ENCODE assay signal across 1 cellular context in the genomic region with DNA sequence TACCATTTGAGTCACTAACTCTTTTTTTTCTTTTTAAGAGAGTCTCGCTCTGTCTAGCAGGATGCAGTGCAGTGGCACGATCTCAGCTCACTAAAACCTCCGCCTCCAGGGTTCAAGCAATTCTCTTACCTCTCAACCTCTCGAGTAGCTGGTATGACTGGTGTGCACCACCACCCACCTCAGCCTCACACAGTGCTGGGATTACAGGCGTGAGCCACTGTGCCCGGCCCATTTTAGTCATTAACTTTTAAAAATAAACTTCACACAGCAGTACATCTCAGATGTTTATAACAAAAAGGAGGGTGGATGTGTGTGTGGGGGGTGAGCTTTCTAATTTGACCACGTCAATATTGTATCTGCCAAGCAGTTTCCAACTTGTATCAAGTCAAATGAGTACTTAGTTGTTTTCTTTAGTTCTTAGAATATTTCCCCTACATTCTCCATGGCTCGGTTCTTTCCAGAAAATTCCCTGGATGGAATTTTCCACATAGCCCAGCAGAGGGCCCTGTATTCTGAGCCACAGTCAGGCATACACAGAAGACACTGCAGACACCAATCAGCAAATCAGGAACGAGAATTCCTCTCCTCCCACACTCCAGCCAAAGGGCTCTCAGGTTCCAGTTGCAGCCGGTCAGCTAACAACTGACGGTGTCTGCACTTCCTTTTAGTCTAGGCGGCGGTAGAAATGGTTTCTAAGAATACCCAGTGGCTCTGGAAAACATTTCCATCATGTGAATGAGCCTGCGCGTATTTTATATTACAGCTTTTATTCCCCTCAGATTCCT.
A peak's percentile ranks its signal among the peaks of the same experiment; 100 is the strongest.
TF ChIP-seq lines count a peak whose summit lies in the region.

No MANE protein-coding gene starts in this region.

TF ChIP-seq in HepG2, 621 proteins besides CTCF, POLR2A, EP300 and RAD21 (continues in another document):
- TF ChIP-seq PHF8 (CRISPR knock-in tag; IDR thresholded peaks at IDR 0.05) = no peak
- peak; percentile 41 for TF ChIP-seq TEAD3 (CRISPR knock-in tag; optimal IDR thresholded peaks at IDR 0.05; ENCODE audit: borderline replicate concordance)
- TF ChIP-seq, protein P1, sequence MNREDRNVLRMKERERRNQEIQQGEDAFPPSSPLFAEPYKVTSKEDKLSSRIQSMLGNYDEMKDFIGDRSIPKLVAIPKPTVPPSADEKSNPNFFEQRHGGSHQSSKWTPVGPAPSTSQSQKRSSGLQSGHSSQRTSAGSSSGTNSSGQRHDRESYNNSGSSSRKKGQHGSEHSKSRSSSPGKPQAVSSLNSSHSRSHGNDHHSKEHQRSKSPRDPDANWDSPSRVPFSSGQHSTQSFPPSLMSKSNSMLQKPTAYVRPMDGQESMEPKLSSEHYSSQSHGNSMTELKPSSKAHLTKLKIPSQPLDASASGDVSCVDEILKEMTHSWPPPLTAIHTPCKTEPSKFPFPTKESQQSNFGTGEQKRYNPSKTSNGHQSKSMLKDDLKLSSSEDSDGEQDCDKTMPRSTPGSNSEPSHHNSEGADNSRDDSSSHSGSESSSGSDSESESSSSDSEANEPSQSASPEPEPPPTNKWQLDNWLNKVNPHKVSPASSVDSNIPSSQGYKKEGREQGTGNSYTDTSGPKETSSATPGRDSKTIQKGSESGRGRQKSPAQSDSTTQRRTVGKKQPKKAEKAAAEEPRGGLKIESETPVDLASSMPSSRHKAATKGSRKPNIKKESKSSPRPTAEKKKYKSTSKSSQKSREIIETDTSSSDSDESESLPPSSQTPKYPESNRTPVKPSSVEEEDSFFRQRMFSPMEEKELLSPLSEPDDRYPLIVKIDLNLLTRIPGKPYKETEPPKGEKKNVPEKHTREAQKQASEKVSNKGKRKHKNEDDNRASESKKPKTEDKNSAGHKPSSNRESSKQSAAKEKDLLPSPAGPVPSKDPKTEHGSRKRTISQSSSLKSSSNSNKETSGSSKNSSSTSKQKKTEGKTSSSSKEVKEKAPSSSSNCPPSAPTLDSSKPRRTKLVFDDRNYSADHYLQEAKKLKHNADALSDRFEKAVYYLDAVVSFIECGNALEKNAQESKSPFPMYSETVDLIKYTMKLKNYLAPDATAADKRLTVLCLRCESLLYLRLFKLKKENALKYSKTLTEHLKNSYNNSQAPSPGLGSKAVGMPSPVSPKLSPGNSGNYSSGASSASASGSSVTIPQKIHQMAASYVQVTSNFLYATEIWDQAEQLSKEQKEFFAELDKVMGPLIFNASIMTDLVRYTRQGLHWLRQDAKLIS (CRISPR knock-in tag; IDR thresholded peaks at IDR 0.05) = no peak
- no peak for TF ChIP-seq DPF2 (CRISPR knock-in tag; IDR thresholded peaks at IDR 0.05; ENCODE audit: borderline replicate concordance, low read depth)
- no peak for TF ChIP-seq ZNF17 (CRISPR knock-in tag; IDR thresholded peaks at IDR 0.05)
- no peak for TF ChIP-seq ATAD3A (CRISPR knock-in tag; IDR thresholded peaks at IDR 0.05)
- TF ChIP-seq, protein P2, sequence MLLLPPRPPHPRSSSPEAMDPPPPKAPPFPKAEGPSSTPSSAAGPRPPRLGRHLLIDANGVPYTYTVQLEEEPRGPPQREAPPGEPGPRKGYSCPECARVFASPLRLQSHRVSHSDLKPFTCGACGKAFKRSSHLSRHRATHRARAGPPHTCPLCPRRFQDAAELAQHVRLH (CRISPR knock-in tag; IDR thresholded peaks at IDR 0.05; ENCODE audit: borderline replicate concordance, low read depth) = no peak
- peak; percentile 44; the same call in 1 of the 2 replicates for TF ChIP-seq GATAD2A (CRISPR knock-in tag; IDR thresholded peaks at IDR 0.05)
- TF ChIP-seq SRY (CRISPR knock-in tag; IDR thresholded peaks at IDR 0.05) = no peak
- no peak for TF ChIP-seq PAX8 (CRISPR knock-in tag; IDR thresholded peaks at IDR 0.05; ENCODE audit: borderline replicate concordance)
- no peak for TF ChIP-seq YEATS2 (CRISPR knock-in tag; IDR thresholded peaks at IDR 0.05; ENCODE audit: borderline replicate concordance)
- TF ChIP-seq XRCC5 (optimal IDR thresholded peaks at IDR 0.05; ENCODE audit: low read length) = peak; percentile 28
- no peak for TF ChIP-seq NBN (conservative IDR thresholded peaks at IDR 0.05)
- TF ChIP-seq ZNF263 (CRISPR knock-in tag; IDR thresholded peaks at IDR 0.05) = no peak
- TF ChIP-seq ZNF468 (CRISPR knock-in tag; IDR thresholded peaks at IDR 0.05) = no peak
- TF ChIP-seq, protein P3, sequence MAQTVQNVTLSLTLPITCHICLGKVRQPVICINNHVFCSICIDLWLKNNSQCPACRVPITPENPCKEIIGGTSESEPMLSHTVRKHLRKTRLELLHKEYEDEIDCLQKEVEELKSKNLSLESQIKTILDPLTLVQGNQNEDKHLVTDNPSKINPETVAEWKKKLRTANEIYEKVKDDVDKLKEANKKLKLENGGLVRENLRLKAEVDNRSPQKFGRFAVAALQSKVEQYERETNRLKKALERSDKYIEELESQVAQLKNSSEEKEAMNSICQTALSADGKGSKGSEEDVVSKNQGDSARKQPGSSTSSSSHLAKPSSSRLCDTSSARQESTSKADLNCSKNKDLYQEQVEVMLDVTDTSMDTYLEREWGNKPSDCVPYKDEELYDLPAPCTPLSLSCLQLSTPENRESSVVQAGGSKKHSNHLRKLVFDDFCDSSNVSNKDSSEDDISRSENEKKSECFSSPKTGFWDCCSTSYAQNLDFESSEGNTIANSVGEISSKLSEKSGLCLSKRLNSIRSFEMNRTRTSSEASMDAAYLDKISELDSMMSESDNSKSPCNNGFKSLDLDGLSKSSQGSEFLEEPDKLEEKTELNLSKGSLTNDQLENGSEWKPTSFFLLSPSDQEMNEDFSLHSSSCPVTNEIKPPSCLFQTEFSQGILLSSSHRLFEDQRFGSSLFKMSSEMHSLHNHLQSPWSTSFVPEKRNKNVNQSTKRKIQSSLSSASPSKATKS (CRISPR knock-in tag; IDR thresholded peaks at IDR 0.05) = no peak
- no peak for TF ChIP-seq BRD4 (CRISPR knock-in tag; IDR thresholded peaks at IDR 0.05)
- TF ChIP-seq ZNF569 (CRISPR knock-in tag; IDR thresholded peaks at IDR 0.05; ENCODE audit: borderline replicate concordance) = no peak
- no peak for TF ChIP-seq JARID2 (CRISPR knock-in tag; IDR thresholded peaks at IDR 0.05; ENCODE audit: insufficient replicate concordance)
- TF ChIP-seq ETV6 (CRISPR knock-in tag; conservative IDR thresholded peaks at IDR 0.05) = no peak
- TF ChIP-seq ELF3 (CRISPR knock-in tag; IDR thresholded peaks at IDR 0.05) = peak; percentile 47; the same call in 1 of the 2 replicates
- TF ChIP-seq ZNF549 (CRISPR knock-in tag; IDR thresholded peaks at IDR 0.05) = no peak
- TF ChIP-seq, protein P4, sequence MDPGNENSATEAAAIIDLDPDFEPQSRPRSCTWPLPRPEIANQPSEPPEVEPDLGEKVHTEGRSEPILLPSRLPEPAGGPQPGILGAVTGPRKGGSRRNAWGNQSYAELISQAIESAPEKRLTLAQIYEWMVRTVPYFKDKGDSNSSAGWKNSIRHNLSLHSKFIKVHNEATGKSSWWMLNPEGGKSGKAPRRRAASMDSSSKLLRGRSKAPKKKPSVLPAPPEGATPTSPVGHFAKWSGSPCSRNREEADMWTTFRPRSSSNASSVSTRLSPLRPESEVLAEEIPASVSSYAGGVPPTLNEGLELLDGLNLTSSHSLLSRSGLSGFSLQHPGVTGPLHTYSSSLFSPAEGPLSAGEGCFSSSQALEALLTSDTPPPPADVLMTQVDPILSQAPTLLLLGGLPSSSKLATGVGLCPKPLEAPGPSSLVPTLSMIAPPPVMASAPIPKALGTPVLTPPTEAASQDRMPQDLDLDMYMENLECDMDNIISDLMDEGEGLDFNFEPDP (CRISPR knock-in tag; conservative IDR thresholded peaks at IDR 0.05) = no peak
- TF ChIP-seq RBFOX2 (IDR thresholded peaks at IDR 0.05; ENCODE audit: low read depth, low read length) = no peak
- TF ChIP-seq MTA1 (CRISPR knock-in tag; IDR thresholded peaks at IDR 0.05; ENCODE audit: borderline replicate concordance) = no peak
- TF ChIP-seq, protein P5, sequence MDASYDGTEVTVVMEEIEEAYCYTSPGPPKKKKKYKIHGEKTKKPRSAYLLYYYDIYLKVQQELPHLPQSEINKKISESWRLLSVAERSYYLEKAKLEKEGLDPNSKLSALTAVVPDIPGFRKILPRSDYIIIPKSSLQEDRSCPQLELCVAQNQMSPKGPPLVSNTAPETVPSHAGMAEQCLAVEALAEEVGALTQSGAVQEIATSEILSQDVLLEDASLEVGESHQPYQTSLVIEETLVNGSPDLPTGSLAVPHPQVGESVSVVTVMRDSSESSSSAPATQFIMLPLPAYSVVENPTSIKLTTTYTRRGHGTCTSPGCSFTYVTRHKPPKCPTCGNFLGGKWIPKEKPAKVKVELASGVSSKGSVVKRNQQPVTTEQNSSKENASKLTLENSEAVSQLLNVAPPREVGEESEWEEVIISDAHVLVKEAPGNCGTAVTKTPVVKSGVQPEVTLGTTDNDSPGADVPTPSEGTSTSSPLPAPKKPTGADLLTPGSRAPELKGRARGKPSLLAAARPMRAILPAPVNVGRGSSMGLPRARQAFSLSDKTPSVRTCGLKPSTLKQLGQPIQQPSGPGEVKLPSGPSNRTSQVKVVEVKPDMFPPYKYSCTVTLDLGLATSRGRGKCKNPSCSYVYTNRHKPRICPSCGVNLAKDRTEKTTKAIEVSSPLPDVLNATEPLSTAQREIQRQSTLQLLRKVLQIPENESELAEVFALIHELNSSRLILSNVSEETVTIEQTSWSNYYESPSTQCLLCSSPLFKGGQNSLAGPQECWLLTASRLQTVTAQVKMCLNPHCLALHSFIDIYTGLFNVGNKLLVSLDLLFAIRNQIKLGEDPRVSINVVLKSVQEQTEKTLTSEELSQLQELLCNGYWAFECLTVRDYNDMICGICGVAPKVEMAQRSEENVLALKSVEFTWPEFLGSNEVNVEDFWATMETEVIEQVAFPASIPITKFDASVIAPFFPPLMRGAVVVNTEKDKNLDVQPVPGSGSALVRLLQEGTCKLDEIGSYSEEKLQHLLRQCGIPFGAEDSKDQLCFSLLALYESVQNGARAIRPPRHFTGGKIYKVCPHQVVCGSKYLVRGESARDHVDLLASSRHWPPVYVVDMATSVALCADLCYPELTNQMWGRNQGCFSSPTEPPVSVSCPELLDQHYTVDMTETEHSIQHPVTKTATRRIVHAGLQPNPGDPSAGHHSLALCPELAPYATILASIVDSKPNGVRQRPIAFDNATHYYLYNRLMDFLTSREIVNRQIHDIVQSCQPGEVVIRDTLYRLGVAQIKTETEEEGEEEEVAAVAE (CRISPR knock-in tag; IDR thresholded peaks at IDR 0.05; ENCODE audit: borderline replicate concordance) = no peak
- TF ChIP-seq, protein P6, sequence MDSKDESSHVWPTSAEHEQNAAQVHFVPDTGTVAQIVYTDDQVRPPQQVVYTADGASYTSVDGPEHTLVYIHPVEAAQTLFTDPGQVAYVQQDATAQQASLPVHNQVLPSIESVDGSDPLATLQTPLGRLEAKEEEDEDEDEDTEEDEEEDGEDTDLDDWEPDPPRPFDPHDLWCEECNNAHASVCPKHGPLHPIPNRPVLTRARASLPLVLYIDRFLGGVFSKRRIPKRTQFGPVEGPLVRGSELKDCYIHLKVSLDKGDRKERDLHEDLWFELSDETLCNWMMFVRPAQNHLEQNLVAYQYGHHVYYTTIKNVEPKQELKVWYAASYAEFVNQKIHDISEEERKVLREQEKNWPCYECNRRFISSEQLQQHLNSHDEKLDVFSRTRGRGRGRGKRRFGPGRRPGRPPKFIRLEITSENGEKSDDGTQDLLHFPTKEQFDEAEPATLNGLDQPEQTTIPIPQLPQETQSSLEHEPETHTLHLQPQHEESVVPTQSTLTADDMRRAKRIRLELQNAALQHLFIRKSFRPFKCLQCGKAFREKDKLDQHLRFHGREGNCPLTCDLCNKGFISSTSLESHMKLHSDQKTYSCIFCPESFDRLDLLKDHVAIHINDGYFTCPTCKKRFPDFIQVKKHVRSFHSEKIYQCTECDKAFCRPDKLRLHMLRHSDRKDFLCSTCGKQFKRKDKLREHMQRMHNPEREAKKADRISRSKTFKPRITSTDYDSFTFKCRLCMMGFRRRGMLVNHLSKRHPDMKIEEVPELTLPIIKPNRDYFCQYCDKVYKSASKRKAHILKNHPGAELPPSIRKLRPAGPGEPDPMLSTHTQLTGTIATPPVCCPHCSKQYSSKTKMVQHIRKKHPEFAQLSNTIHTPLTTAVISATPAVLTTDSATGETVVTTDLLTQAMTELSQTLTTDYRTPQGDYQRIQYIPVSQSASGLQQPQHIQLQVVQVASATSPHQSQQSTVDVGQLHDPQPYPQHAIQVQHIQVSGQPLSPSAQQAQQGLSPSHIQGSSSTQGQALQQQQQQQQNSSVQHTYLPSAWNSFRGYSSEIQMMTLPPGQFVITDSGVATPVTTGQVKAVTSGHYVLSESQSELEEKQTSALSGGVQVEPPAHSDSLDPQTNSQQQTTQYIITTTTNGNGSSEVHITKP (CRISPR knock-in tag; IDR thresholded peaks at IDR 0.05; ENCODE audit: low read depth) = peak; percentile 21; the same call in 1 of the 2 replicates
- TF ChIP-seq, protein P7, sequence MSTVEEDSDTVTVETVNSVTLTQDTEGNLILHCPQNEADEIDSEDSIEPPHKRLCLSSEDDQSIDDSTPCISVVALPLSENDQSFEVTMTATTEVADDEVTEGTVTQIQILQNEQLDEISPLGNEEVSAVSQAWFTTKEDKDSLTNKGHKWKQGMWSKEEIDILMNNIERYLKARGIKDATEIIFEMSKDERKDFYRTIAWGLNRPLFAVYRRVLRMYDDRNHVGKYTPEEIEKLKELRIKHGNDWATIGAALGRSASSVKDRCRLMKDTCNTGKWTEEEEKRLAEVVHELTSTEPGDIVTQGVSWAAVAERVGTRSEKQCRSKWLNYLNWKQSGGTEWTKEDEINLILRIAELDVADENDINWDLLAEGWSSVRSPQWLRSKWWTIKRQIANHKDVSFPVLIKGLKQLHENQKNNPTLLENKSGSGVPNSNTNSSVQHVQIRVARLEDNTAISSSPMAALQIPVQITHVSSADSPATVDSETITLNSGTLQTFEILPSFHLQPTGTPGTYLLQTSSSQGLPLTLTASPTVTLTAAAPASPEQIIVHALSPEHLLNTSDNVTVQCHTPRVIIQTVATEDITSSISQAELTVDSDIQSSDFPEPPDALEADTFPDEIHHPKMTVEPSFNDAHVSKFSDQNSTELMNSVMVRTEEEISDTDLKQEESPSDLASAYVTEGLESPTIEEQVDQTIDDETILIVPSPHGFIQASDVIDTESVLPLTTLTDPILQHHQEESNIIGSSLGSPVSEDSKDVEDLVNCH (CRISPR knock-in tag; IDR thresholded peaks at IDR 0.05) = no peak
- peak; percentile 50; the same call in 1 of the 2 replicates for TF ChIP-seq SIX1 (CRISPR knock-in tag; IDR thresholded peaks at IDR 0.05; ENCODE audit: borderline replicate concordance)
- no peak for TF ChIP-seq HHEX (CRISPR knock-in tag; IDR thresholded peaks at IDR 0.05)
- TF ChIP-seq HOXA7 (CRISPR knock-in tag; IDR thresholded peaks at IDR 0.05) = no peak
- TF ChIP-seq, protein P8, sequence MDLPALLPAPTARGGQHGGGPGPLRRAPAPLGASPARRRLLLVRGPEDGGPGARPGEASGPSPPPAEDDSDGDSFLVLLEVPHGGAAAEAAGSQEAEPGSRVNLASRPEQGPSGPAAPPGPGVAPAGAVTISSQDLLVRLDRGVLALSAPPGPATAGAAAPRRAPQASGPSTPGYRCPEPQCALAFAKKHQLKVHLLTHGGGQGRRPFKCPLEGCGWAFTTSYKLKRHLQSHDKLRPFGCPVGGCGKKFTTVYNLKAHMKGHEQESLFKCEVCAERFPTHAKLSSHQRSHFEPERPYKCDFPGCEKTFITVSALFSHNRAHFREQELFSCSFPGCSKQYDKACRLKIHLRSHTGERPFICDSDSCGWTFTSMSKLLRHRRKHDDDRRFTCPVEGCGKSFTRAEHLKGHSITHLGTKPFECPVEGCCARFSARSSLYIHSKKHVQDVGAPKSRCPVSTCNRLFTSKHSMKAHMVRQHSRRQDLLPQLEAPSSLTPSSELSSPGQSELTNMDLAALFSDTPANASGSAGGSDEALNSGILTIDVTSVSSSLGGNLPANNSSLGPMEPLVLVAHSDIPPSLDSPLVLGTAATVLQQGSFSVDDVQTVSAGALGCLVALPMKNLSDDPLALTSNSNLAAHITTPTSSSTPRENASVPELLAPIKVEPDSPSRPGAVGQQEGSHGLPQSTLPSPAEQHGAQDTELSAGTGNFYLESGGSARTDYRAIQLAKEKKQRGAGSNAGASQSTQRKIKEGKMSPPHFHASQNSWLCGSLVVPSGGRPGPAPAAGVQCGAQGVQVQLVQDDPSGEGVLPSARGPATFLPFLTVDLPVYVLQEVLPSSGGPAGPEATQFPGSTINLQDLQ (CRISPR knock-in tag; IDR thresholded peaks at IDR 0.05) = no peak
- peak; percentile 66 for TF ChIP-seq BCL6 (CRISPR knock-in tag; IDR thresholded peaks at IDR 0.05)
- no peak for TF ChIP-seq ATF1 (CRISPR knock-in tag; IDR thresholded peaks at IDR 0.05)
- TF ChIP-seq DMAP1 (CRISPR knock-in tag; IDR thresholded peaks at IDR 0.05) = no peak
